Comparison of ENCODE assay signal across 26 cellular contexts in the genomic region with DNA sequence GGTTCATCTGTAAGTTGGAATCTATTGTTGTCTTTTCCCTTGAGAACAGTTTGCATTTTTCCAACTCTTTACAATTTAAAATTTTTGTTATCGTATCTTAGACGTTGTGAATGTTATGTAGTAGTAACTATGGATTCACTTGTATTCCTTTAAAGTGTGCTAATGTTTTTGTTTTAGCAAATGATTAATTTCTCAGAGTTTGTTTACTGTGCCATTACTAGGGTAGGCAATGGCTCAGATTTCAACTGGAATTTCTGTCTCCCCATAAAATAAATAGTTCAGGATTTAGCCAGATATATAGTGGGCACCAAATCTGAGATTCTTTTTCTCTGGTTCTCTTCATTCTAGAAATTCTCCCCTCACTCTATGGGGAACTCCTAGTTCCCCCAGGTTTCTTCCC.
"Had no signal": no experiment of that assay in that cellular context is flagged by ENCODE, and none has a peak within 500 bp of the region (broad histone marks: within the 10 kb centered on the region; RNA-seq: fewer than 3 reads in every experiment).

No MANE protein-coding gene starts in this region.

- H3K4me3 ChIP-seq: heart right ventricle, hepatocyte, left lung, lower lobe of right lung, pancreas, prostate gland, right atrium auricular region, right lobe of liver, stomach, testis, thyroid gland, upper lobe of right lung had no signal

- ATAC-seq: heart right ventricle; left lung; lower lobe of right lung; naive thymus-derived CD4-positive, alpha-beta T cell; natural killer cell treated with Interleukin-12 subunit alpha and Interleukin-12 subunit beta and Interleukin-15 and Interleukin-18, amount 100 ng/mL, for 72 hours; pancreas; right lobe of liver; stimulated activated naive B cell treated with anti-CD40 and anti-IgM and Interleukin-4, amounts not matched to agents 10 μg/mL and 1 μg/mL and 100 μg/mL, for 72 hours; stimulated activated naive CD8-positive, alpha-beta T cell treated with anti-CD3 and anti-CD28 coated beads, Interleukin-15, Interleukin-2, amounts not matched to agents 100 U/mL and 50 U/mL, for 24 hours; upper lobe of right lung had no signal

- H3K4me1 ChIP-seq: heart right ventricle, left lung, lower lobe of right lung, pancreas, prostate gland, right atrium auricular region, right lobe of liver, stomach, testis, thyroid gland, upper lobe of right lung had no signal

- DNase-seq: heart right ventricle; islet precursor cell; left lung; lower lobe of right lung; mammary epithelial cell; mesendoderm; naive thymus-derived CD4-positive, alpha-beta T cell; pancreas; posterior cingulate gyrus; right lobe of liver; stimulated activated CD4-positive, alpha-beta T cell treated with anti-CD3 and anti-CD28 coated beads, Interleukin-12 subunit alpha, Interleukin-12 subunit beta, amount 100 ng/mL, for 4 hours; stimulated activated CD4-positive, alpha-beta T cell treated with anti-CD3 and anti-CD28 coated beads, Interleukin-15, amount 100 ng/mL, for 24 hours; stimulated activated CD4-positive, alpha-beta T cell treated with anti-CD3 and anti-CD28 coated beads, Interleukin-2, amount 100 ng/mL, for 24 hours; stimulated activated CD4-positive, alpha-beta T cell treated with anti-CD3 and anti-CD28 coated beads, Interleukin-4, amount 100 ng/mL, for 1 hour; stimulated activated naive B cell treated with anti-CD40 and anti-IgM and Interleukin-4, amounts not matched to agents 10 μg/mL and 1 μg/mL and 100 μg/mL, for 72 hours; stimulated activated naive CD8-positive, alpha-beta T cell treated with anti-CD3 and anti-CD28 coated beads, Interleukin-15, Interleukin-2, amounts not matched to agents 100 U/mL and 50 U/mL, for 24 hours; stomach; testis; thyroid gland; trophoblast cell; upper lobe of right lung had no signal

- H3K4me2 ChIP-seq: hepatocyte had no signal

- H3K27ac ChIP-seq: heart right ventricle, hepatocyte, left lung, lower lobe of right lung, pancreas, prostate gland, right atrium auricular region, right lobe of liver, stomach, testis, thyroid gland, upper lobe of right lung had no signal

- FAIRE-seq: pancreas, urothelium cell line had no signal

- H3K9me3 ChIP-seq: lower lobe of right lung, pancreas, prostate gland, right atrium auricular region, right lobe of liver, stomach, testis, thyroid gland, upper lobe of right lung had no signal
